1 cellular context compared by ENCODE assay signal in the genomic region with DNA sequence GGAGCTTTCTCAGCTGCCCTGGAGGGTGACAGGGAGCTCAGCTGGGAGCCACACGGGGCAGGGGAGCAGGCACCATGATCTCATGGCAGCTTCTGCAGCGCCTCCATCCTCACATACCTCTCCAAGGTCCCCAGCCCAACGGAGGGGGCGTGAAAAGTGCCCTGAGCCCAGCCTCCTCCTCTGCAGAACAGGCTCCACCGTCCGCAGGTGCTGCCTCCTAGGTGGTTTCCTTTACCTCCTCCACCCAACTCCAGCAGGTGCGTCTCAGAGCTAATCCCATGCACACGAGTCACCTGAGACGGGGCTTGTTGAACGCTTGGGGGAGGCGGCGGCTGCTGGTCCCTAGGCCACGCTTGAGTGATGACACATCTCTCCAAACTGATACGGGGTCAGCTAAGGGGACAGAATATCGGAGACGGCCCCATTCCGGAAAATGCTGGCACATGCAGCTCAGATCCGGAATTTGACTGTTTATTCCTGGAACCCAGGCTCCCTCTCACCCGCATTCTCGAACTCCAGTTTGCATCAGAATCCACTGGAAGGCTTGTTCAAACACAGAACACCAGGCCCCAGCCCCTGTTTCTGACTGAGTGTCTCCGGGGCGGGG.
TF ChIP-seq lines count a peak whose summit lies in the region.

No MANE protein-coding gene starts in this region.

TF ChIP-seq in K562, 482 proteins besides CTCF, POLR2A, EP300 and RAD21:
- TF ChIP-seq ZHX1 (conservative IDR thresholded peaks at IDR 0.05; ENCODE audit: low read length) (no peak), RBM15 (IDR thresholded peaks at IDR 0.05; ENCODE audit: insufficient read depth, low read length) (no peak), CHCHD3 (CRISPR knock-in tag; IDR thresholded peaks at IDR 0.05) (no peak), ZFPM2 (CRISPR knock-in tag; IDR thresholded peaks at IDR 0.05) (no peak), RBM25 (IDR thresholded peaks at IDR 0.05; ENCODE audit: low read depth, low read length, severe bottlenecking) (no peak), CCNT2 (IDR thresholded peaks at IDR 0.05; ENCODE audit: borderline replicate concordance, extremely low read depth, insufficient read length, low read depth, low read length) (peak; percentile 35), NFE2 (IDR thresholded peaks at IDR 0.05; ENCODE audit: low read depth) (no peak), ARID4B (CRISPR knock-in tag; IDR thresholded peaks at IDR 0.05) (no peak), TRIM24 (IDR thresholded peaks at IDR 0.05) (peak in 1 of 2 experiments; percentile 30; a peak in 1 of 4 replicates), HNRNPUL1 (IDR thresholded peaks at IDR 0.05; ENCODE audit: low read length) (no peak), BHLHE40 (IDR thresholded peaks at IDR 0.05; ENCODE audit: low read length) (peak; percentile 51), ZNF23 (CRISPR knock-in tag; IDR thresholded peaks at IDR 0.05) (no peak), PCBP2 (IDR thresholded peaks at IDR 0.05; ENCODE audit: low read depth, low read length, poor library complexity, severe bottlenecking) (no peak), NR1H2 (CRISPR knock-in tag; IDR thresholded peaks at IDR 0.05) (no peak), RNF2 (IDR thresholded peaks at IDR 0.05) (no peak), MEIS2 (IDR thresholded peaks at IDR 0.05; ENCODE audit: partially characterized antibody) (peak; percentile 60), ETV5 (CRISPR knock-in tag; IDR thresholded peaks at IDR 0.05; ENCODE audit: low read depth) (0 out of 2 replicates have a peak, but pooled peaks have one; percentile 22), CXXC5 (CRISPR knock-in tag; IDR thresholded peaks at IDR 0.05) (peak; percentile 56; the same call in 1 of the 2 replicates), MAZ (CRISPR knock-in tag; conservative IDR thresholded peaks at IDR 0.05 in 1 of 2, IDR thresholded peaks at IDR 0.05 in 1 of 2) (0 out of 4 replicates have a peak, but pooled peaks of 1 of the 2 experiments have one; percentile 0), NFIX (CRISPR knock-in tag; IDR thresholded peaks at IDR 0.05; ENCODE audit: low read depth) (no peak), TBL1XR1 (IDR thresholded peaks at IDR 0.05; ENCODE audit: low read length in 2 of 2) (no peak), SOX6 (IDR thresholded peaks at IDR 0.05) (no peak), ZNF124 (CRISPR knock-in tag; IDR thresholded peaks at IDR 0.05) (no peak), ZBED1 (IDR thresholded peaks at IDR 0.05) (no peak), FOXA1 (IDR thresholded peaks at IDR 0.05; ENCODE audit: borderline replicate concordance) (no peak), RCOR1 (IDR thresholded peaks at IDR 0.05; ENCODE audit: borderline replicate concordance in 1 of 2, low read depth in 2 of 2, low read length in 2 of 2) (peak in 1 of 2 experiments; percentile 47; a peak in 1 of 4 replicates), JUND (IDR thresholded peaks at IDR 0.05; ENCODE audit: borderline replicate concordance, low read depth, low read length) (peak; percentile 60), JUND (tag; IDR thresholded peaks at IDR 0.05; ENCODE audit: borderline replicate concordance, low read depth, low read length) (no peak), PHF21A (IDR thresholded peaks at IDR 0.05; ENCODE audit: borderline replicate concordance, low read depth) (no peak), ZKSCAN3 (CRISPR knock-in tag; IDR thresholded peaks at IDR 0.05) (no peak)
- TF ChIP-seq, protein P1, sequence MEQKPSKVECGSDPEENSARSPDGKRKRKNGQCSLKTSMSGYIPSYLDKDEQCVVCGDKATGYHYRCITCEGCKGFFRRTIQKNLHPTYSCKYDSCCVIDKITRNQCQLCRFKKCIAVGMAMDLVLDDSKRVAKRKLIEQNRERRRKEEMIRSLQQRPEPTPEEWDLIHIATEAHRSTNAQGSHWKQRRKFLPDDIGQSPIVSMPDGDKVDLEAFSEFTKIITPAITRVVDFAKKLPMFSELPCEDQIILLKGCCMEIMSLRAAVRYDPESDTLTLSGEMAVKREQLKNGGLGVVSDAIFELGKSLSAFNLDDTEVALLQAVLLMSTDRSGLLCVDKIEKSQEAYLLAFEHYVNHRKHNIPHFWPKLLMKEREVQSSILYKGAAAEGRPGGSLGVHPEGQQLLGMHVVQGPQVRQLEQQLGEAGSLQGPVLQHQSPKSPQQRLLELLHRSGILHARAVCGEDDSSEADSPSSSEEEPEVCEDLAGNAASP (IDR thresholded peaks at IDR 0.05) = peak; percentile 74
- TF ChIP-seq, protein P2, sequence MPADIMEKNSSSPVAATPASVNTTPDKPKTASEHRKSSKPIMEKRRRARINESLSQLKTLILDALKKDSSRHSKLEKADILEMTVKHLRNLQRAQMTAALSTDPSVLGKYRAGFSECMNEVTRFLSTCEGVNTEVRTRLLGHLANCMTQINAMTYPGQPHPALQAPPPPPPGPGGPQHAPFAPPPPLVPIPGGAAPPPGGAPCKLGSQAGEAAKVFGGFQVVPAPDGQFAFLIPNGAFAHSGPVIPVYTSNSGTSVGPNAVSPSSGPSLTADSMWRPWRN (IDR thresholded peaks at IDR 0.05; ENCODE audit: low read depth) = peak; percentile 21; the same call in 1 of the 2 replicates
- TF ChIP-seq, protein P3, sequence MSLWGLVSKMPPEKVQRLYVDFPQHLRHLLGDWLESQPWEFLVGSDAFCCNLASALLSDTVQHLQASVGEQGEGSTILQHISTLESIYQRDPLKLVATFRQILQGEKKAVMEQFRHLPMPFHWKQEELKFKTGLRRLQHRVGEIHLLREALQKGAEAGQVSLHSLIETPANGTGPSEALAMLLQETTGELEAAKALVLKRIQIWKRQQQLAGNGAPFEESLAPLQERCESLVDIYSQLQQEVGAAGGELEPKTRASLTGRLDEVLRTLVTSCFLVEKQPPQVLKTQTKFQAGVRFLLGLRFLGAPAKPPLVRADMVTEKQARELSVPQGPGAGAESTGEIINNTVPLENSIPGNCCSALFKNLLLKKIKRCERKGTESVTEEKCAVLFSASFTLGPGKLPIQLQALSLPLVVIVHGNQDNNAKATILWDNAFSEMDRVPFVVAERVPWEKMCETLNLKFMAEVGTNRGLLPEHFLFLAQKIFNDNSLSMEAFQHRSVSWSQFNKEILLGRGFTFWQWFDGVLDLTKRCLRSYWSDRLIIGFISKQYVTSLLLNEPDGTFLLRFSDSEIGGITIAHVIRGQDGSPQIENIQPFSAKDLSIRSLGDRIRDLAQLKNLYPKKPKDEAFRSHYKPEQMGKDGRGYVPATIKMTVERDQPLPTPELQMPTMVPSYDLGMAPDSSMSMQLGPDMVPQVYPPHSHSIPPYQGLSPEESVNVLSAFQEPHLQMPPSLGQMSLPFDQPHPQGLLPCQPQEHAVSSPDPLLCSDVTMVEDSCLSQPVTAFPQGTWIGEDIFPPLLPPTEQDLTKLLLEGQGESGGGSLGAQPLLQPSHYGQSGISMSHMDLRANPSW (CRISPR knock-in tag; IDR thresholded peaks at IDR 0.05) = no peak
- TF ChIP-seq, protein P4, sequence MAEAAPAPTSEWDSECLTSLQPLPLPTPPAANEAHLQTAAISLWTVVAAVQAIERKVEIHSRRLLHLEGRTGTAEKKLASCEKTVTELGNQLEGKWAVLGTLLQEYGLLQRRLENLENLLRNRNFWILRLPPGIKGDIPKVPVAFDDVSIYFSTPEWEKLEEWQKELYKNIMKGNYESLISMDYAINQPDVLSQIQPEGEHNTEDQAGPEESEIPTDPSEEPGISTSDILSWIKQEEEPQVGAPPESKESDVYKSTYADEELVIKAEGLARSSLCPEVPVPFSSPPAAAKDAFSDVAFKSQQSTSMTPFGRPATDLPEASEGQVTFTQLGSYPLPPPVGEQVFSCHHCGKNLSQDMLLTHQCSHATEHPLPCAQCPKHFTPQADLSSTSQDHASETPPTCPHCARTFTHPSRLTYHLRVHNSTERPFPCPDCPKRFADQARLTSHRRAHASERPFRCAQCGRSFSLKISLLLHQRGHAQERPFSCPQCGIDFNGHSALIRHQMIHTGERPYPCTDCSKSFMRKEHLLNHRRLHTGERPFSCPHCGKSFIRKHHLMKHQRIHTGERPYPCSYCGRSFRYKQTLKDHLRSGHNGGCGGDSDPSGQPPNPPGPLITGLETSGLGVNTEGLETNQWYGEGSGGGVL (CRISPR knock-in tag; IDR thresholded peaks at IDR 0.05) = no peak
- TF ChIP-seq, protein P5, sequence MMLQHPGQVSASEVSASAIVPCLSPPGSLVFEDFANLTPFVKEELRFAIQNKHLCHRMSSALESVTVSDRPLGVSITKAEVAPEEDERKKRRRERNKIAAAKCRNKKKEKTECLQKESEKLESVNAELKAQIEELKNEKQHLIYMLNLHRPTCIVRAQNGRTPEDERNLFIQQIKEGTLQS (IDR thresholded peaks at IDR 0.05) = peak; percentile 53
- TF ChIP-seq, protein P5 (CRISPR knock-in tag; conservative IDR thresholded peaks at IDR 0.05) = no peak
